ENCODE assay signal across 29 cellular contexts in the genomic region with DNA sequence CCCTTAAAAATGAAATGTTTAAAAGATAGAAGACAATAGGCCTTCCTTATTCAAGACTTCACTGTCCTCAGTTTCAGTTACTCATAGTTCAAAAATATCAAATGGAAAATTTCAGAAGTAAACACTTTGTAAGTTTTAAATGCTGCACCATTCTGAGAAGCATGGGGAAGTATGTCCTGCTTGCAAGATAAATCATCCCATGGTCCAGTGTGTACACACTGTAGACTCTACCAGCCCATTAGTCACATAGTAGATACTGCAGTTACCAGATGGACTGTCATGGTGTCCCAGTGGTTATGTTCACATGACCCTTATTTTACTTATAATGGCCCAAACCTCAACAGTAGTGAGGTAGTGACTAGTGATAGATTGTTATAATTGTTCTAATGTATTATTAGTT.
"Had no signal": no experiment of that assay in that cellular context is flagged by ENCODE, and none has a peak within 500 bp of the region (broad histone marks: within the 10 kb centered on the region; RNA-seq: fewer than 3 reads in every experiment).

No MANE protein-coding gene starts in this region.

- H3K4me1 Mint-ChIP-seq: endodermal cell; naive B cell; stimulated activated memory B cell treated with anti-CD40 and anti-IgM and Interleukin-4, amounts not matched to agents 10 μg/mL and 1 μg/mL and 100 μg/mL, for 72 hours had no signal

- H3K27ac ChIP-seq: colonic mucosa, epithelial cell of prostate, gastrocnemius medialis, heart left ventricle, hepatocyte, ovary, prostate gland, right atrium auricular region, thoracic aorta, tibial nerve, upper lobe of right lung, vagina had no signal

- H3K36me3 ChIP-seq: colonic mucosa, gastrocnemius medialis, ovary, prostate gland had no signal

- H3K4me3 ChIP-seq: colonic mucosa, gastrocnemius medialis, heart left ventricle, hepatocyte, lung, mucosa of descending colon, ovary, prostate gland, right atrium auricular region, thoracic aorta, tibial nerve, upper lobe of right lung, vagina had no signal

- H3K27me3 ChIP-seq: colonic mucosa, gastrocnemius medialis, heart left ventricle, hepatocyte, ovary, right atrium auricular region, tibial nerve, upper lobe of right lung, vagina had no signal

- H3K27ac Mint-ChIP-seq: dendritic cell treated with granulocyte-macrophage colony-stimulating factor and Interleukin-4, amounts not matched to agents 40 ng/mL and 50 ng/mL, for 4 days; endodermal cell; memory B cell; mesothelial cell of epicardium; stimulated activated memory B cell treated with anti-CD40 and anti-IgM and Interleukin-4, amounts not matched to agents 10 μg/mL and 1 μg/mL and 100 μg/mL, for 72 hours; stimulated activated naive CD8-positive, alpha-beta T cell treated with anti-CD3 and anti-CD28 coated beads, Interleukin-15, Interleukin-2, amounts not matched to agents 100 ng/mL and 50 ng/mL, for 24 hours had no signal

- H3K9me3 ChIP-seq: colonic mucosa, gastrocnemius medialis, heart left ventricle, mucosa of descending colon, ovary, prostate gland, right atrium auricular region, thoracic aorta, tibial nerve, upper lobe of right lung, vagina had no signal

- H3K27me3 Mint-ChIP-seq: dendritic cell treated with granulocyte-macrophage colony-stimulating factor and Interleukin-4, amounts not matched to agents 40 ng/mL and 50 ng/mL, for 4 days; memory B cell; naive B cell; stimulated activated memory B cell treated with anti-CD40 and anti-IgM and Interleukin-4, amounts not matched to agents 10 μg/mL and 1 μg/mL and 100 μg/mL, for 72 hours; stimulated activated naive CD8-positive, alpha-beta T cell treated with anti-CD3 and anti-CD28 coated beads, Interleukin-15, Interleukin-2, amounts not matched to agents 100 ng/mL and 50 ng/mL, for 24 hours had no signal

- DNase-seq: colonic mucosa; effector CD8-positive, alpha-beta T cell; endodermal cell; foreskin fibroblast; gastrocnemius medialis; heart left ventricle; kidney; mucosa of descending colon; naive B cell; occipital lobe; ovary; stimulated activated CD4-positive, alpha-beta T cell treated with anti-CD3 and anti-CD28 coated beads, Interleukin-4, amount 100 ng/mL, for 4 hours; upper lobe of right lung had no signal

- ATAC-seq: esophagus mucosa; gastrocnemius medialis; heart left ventricle; left lobe of liver; mucosa of descending colon; sciatic nerve; stimulated activated memory B cell treated with anti-CD40 and anti-IgM and Interleukin-4, amounts not matched to agents 10 μg/mL and 1 μg/mL and 100 μg/mL, for 72 hours; upper lobe of right lung had no signal

- H3K4me2 ChIP-seq: hepatocyte had no signal

- H2AFZ ChIP-seq: hepatocyte had no signal

- H3K4me3 Mint-ChIP-seq: dendritic cell treated with granulocyte-macrophage colony-stimulating factor and Interleukin-4, amounts not matched to agents 40 ng/mL and 50 ng/mL, for 4 days; endodermal cell; memory B cell; mesothelial cell of epicardium; naive B cell; stimulated activated memory B cell treated with anti-CD40 and anti-IgM and Interleukin-4, amounts not matched to agents 10 μg/mL and 1 μg/mL and 100 μg/mL, for 72 hours; stimulated activated naive CD8-positive, alpha-beta T cell treated with anti-CD3 and anti-CD28 coated beads, Interleukin-15, Interleukin-2, amounts not matched to agents 100 ng/mL and 50 ng/mL, for 24 hours had no signal

- H3K4me1 ChIP-seq: colonic mucosa, gastrocnemius medialis, heart left ventricle, prostate gland, right atrium auricular region, upper lobe of right lung, vagina had no signal

- H3K9me3 Mint-ChIP-seq: dendritic cell treated with granulocyte-macrophage colony-stimulating factor and Interleukin-4, amounts not matched to agents 40 ng/mL and 50 ng/mL, for 4 days; endodermal cell; mesothelial cell of epicardium; stimulated activated memory B cell treated with anti-CD40 and anti-IgM and Interleukin-4, amounts not matched to agents 10 μg/mL and 1 μg/mL and 100 μg/mL, for 72 hours; stimulated activated naive CD8-positive, alpha-beta T cell treated with anti-CD3 and anti-CD28 coated beads, Interleukin-15, Interleukin-2, amounts not matched to agents 100 ng/mL and 50 ng/mL, for 24 hours had no signal
